Comparison of ENCODE assay signal across 8 cellular contexts in the genomic region with DNA sequence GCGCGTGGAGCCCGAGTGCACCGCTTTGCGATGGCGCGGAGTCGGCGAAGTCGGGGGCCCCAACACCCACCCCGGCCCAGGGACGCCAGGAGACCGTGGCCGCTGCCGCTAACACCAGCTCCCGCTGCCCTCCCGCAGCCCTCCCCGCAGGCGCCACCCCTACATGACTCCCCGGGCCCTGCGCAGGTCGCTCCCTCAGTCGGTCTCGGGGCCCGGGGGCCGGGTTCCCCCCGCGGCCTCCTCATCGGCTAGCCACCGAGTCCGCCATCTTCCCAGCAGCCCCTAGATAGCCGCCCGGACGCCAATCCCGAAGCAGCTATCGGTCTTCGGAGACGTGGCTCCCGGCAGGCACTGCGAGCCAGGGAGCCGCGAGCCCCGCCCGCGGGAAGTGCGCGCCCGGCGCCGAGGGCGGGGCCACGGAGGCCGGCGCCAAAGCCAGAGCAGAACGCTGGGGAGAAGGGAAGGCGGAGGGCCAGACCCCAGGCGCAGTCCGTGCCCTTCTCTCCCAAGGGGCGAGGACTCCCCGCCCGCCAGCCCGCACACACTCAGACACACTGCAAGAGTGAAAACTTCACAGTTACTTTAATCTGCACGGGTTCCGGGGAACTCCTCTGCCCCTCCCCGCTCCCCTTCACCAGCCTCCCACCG. TPM values are rescaled to one million over a fixed set of nuclear protein-coding genes. Genes with fewer than 3 reads are reported as not detected.
DNase-seq lines count a peak whose midpoint lies in the region; ATAC-seq lines count a peak whose summit lies in the region.

A gene with protein sequence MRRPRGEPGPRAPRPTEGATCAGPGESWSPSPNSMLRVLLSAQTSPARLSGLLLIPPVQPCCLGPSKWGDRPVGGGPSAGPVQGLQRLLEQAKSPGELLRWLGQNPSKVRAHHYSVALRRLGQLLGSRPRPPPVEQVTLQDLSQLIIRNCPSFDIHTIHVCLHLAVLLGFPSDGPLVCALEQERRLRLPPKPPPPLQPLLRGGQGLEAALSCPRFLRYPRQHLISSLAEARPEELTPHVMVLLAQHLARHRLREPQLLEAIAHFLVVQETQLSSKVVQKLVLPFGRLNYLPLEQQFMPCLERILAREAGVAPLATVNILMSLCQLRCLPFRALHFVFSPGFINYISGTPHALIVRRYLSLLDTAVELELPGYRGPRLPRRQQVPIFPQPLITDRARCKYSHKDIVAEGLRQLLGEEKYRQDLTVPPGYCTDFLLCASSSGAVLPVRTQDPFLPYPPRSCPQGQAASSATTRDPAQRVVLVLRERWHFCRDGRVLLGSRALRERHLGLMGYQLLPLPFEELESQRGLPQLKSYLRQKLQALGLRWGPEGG (minus strand): TSS at position 288 of the 648 bp plus-strand sequence. CDS start 43 bp downstream, at position 245.

- peaks cover 52% of the 10 kb centered on the region for H3K4me1 ChIP-seq in CD4-positive, alpha-beta memory T cell (ENCODE audit: insufficient read depth, low read length)

- DNase-seq in CD4-positive, alpha-beta memory T cell = peak; percentile 86 to 92 (median 89)
- peak; percentile 90 for DNase-seq in HPDE6-E6E7 (ENCODE audit: extremely low spot score)
- DNase-seq in NOMO-1 (lab: John Stamatoyannopoulos, UW; ENCODE audit: unreplicated experiment in 2 of 2) = peak; percentile 66 to 78
- peak; percentile 92 for DNase-seq in activated CD8-positive, alpha-beta memory T cell treated with anti-CD3 and anti-CD28 coated beads for 24 hours
- peak; percentile 78 for DNase-seq in effector CD8-positive, alpha-beta T cell (lab: John Stamatoyannopoulos, UW)
- peak; percentile 95 for DNase-seq in medulla oblongata (ENCODE audit: extremely low spot score)
- peak; percentile 78 to 83 (median 78) for DNase-seq in stimulated activated CD4-positive, alpha-beta T cell treated with anti-CD3 and anti-CD28 coated beads, TNF-alpha, amount 100 ng/mL, for 48 hours (ENCODE audit: low read depth in 3 of 3)

- H3K36me3 ChIP-seq in CD4-positive, alpha-beta memory T cell (ENCODE audit: insufficient read depth, low read length) = peaks cover 5% of the 10 kb centered on the region

- no peaks in the 10 kb centered on the region for H3K27me3 ChIP-seq in CD4-positive, alpha-beta memory T cell (ENCODE audit: insufficient read depth, low read length)

- peak within 1 kb of the TSS; percentile 85 to 92 (median 89) for H3K4me3 Mint-ChIP-seq in CD4-positive, alpha-beta memory T cell

- peaks cover 0 to 23% of the 10 kb centered on the region in 2 donors for H3K36me3 Mint-ChIP-seq in CD4-positive, alpha-beta memory T cell

- POLR2A ChIA-PET in CD4-positive, alpha-beta memory T cell (lab: Charles Lee; ENCODE audit: partially characterized antibody) = interaction anchor here (0.6 to 6.4 kb wide), 13 partner anchors 12 to 142 kb away, joined by 3 to 68 read pairs (median 4); partner anchors contain the start of genes ABCB8, CDK5 and SLC4A2

- intact Hi-C loops in CD4-positive, alpha-beta memory T cell (cut with micrococcal nuclease) = loop anchor here (1.0 to 10.0 kb wide), 3 partner anchors 22 to 152 kb away; partner anchors contain the start of genes CHPF2 and KCNH2

- H3K27me3 Mint-ChIP-seq in CD4-positive, alpha-beta memory T cell = no peaks in the 10 kb centered on the region

- H3K4me1 Mint-ChIP-seq in CD4-positive, alpha-beta memory T cell = peaks cover 23 to 57% (median 36%) of the 10 kb centered on the region in 4 donors

- CTCF ChIA-PET in CD4-positive, alpha-beta memory T cell (lab: Charles Lee; ENCODE audit: partially characterized antibody) = no interaction called here

- peaks cover 0 to 2% (median 0%) of the 10 kb centered on the region in 8 donors for H3K9me3 Mint-ChIP-seq in CD4-positive, alpha-beta memory T cell

- H3K27ac Mint-ChIP-seq in CD4-positive, alpha-beta memory T cell = peak within 1 kb of the TSS; percentile 72 to 97 (median 91)

- H3K27ac ChIP-seq in CD4-positive, alpha-beta memory T cell (ENCODE audit: low read depth, low read length) = peak within 1 kb of the TSS; percentile 90

- peak; percentile 79 for ATAC-seq in GM19467 (IDR thresholded peaks at IDR 0.05; ENCODE audit: unreplicated experiment)

- H3K4me3 ChIP-seq in CD4-positive, alpha-beta memory T cell (ENCODE audit: low read length in 2 of 2) = peak within 1 kb of the TSS; percentile 91 to 93

- no peaks in the 10 kb centered on the region for H3K9me3 ChIP-seq in CD4-positive, alpha-beta memory T cell (ENCODE audit: control insufficient read depth in 1 of 2, low read length in 2 of 2)

RNA-seq across cellular contexts. Expression of the gene that starts here (rescaled TPM):
- total RNA-seq in CD4-positive, alpha-beta memory T cell = 100 to 1,000 TPM; 123 to 126 TPM
- polyA plus RNA-seq in CD4-positive, alpha-beta memory T cell = 10 to 100 TPM; 51.2 to 62.2 TPM

Comparison
In these comparisons a context has a peak if more than half of its experiments do, and no peak if none do; other contexts are left out.
1. Peak in every context shown above with its lines: DNase-seq, ATAC-seq, H3K4me3 ChIP-seq and H3K27ac ChIP-seq.